Comparison of ENCODE assay signal across 39 cellular contexts in genomic region chr12:71970031-71970430, GRCh38. TPM values are rescaled to one million over a fixed set of nuclear protein-coding genes. Genes with fewer than 3 reads are reported as not detected.
"Had no signal": no experiment of that assay in that cellular context is flagged by ENCODE, and none has a peak within 500 bp of the region (broad histone marks: within the 10 kb centered on the region; RNA-seq: fewer than 3 reads in every experiment).

No MANE protein-coding gene starts in this region.

- DNase-seq: activated effector memory CD4-positive, alpha-beta T cell treated with anti-CD3 and anti-CD28 coated beads, Interleukin-2, amount 50 U/mL, for 16 hours; activated effector memory CD4-positive, alpha-beta T cell treated with Interleukin-2 at 50 U/mL for 16 hours; activated gamma-delta T cell; activated gamma-delta T cell treated with Interleukin-2 at 50 U/mL for 16 hours; activated naive CD4-positive, alpha-beta T cell; activated naive CD4-positive, alpha-beta T cell treated with anti-CD3 and anti-CD28 coated beads for 36 hours; activated naive CD4-positive, alpha-beta T cell treated with anti-CD3 and anti-CD28 coated beads, Interleukin-2, amount 10 ng/mL, durations not matched to agents 7 days and 5 days; activated naive CD4-positive, alpha-beta T cell treated with anti-CD3 and anti-CD28 coated beads, Interleukin-2, amount 50 U/mL, for 16 hours; activated naive CD4-positive, alpha-beta T cell treated with Interleukin-2 at 50 U/mL for 16 hours; activated naive CD8-positive, alpha-beta T cell treated with anti-CD3 and anti-CD28 coated beads for 36 hours; activated naive CD8-positive, alpha-beta T cell treated with anti-CD3 and anti-CD28 coated beads, Interleukin-2, amount 10 ng/mL, durations not matched to agents 7 days and 5 days; activated naive CD8-positive, alpha-beta T cell treated with anti-CD3 and anti-CD28 coated beads, Interleukin-2, amount 50 U/mL, for 24 hours; activated T-cell treated with anti-CD3 and anti-CD28 coated beads, Interleukin-2, amount 50 U/mL, for 1 hour; activated T-cell treated with anti-CD3 and anti-CD28 coated beads, Interleukin-2, amount 50 U/mL, for 24 hours; activated T-cell treated with anti-CD3 and anti-CD28 coated beads, Interleukin-2, amount 50 U/mL, for 4 hours; activated T-cell treated with anti-CD3 and anti-CD28 coated beads, Interleukin-2, amount 50 U/mL, for 48 hours; activated T-cell treated with anti-CD3 and anti-CD28 coated beads, Interleukin-2, amount 50 U/mL, for 72 hours; adrenal gland; amniotic stem cell; amygdala; anterior cingulate cortex; aorta; body of pancreas; brain microvascular endothelial cell; caudate nucleus; central memory CD4-positive, alpha-beta T cell; cerebellar nuclear complex had no signal

- H3K9me3 ChIP-seq: adrenal gland, ascending aorta, body of pancreas, breast epithelium had no signal

- FAIRE-seq: astrocyte, bronchial epithelial cell had no signal

- H3K36me3 ChIP-seq: adrenal gland, ascending aorta, brain microvascular endothelial cell, breast epithelium, cardiac muscle cell had no signal

- H3K27me3 ChIP-seq: adrenal gland, ascending aorta, body of pancreas, brain microvascular endothelial cell, breast epithelium, cardiac muscle cell had no signal

- ATAC-seq: activated naive CD4-positive, alpha-beta T cell treated with anti-CD3 and anti-CD28 coated beads, Interleukin-2, amount 50 U/mL, for 72 hours; activated naive CD8-positive, alpha-beta T cell treated with anti-CD3 and anti-CD28 coated beads, Interleukin-2, amount 50 U/mL, for 24 hours; activated T-cell treated with anti-CD3 and anti-CD28 coated beads, Interleukin-2, amount 50 U/mL, for 4 hours; activated T-cell treated with anti-CD3 and anti-CD28 coated beads, Interleukin-2, amount 50 U/mL, for 72 hours; activated T-helper 17 cell treated with anti-CD3 and anti-CD28 coated beads, Interleukin-2, amount 50 U/mL, for 72 hours; body of pancreas had no signal

- H3K4me3 ChIP-seq: adrenal gland, ascending aorta, body of pancreas, breast epithelium, cardiac muscle cell had no signal

- H3K27ac ChIP-seq: adrenal gland, ascending aorta, body of pancreas, brain microvascular endothelial cell, breast epithelium, cardiac muscle cell had no signal

- H3K4me1 ChIP-seq: adrenal gland, ascending aorta, body of pancreas, breast epithelium had no signal

RNA-seq across cellular contexts. Expression of gene TPH2, which starts 31.4 kb away (rescaled TPM):
- total RNA-seq: activated naive CD4-positive, alpha-beta T cell treated with anti-CD3 and anti-CD28 coated beads for 36 hours; activated naive CD4-positive, alpha-beta T cell treated with anti-CD3 and anti-CD28 coated beads, Interleukin-2, amount 50 U/mL, for 72 hours; activated naive CD8-positive, alpha-beta T cell treated with anti-CD3 and anti-CD28 coated beads for 36 hours; activated naive CD8-positive, alpha-beta T cell treated with anti-CD3 and anti-CD28 coated beads, Interleukin-2, amount 10 ng/mL, durations not matched to agents 7 days and 5 days; activated T-cell treated with anti-CD3 and anti-CD28 coated beads, Interleukin-2, amount 50 U/mL, for 4 hours; activated T-cell treated with anti-CD3 and anti-CD28 coated beads, Interleukin-2, amount 50 U/mL, for 72 hours; activated T-helper 1 cell treated with anti-CD3 and anti-CD28 coated beads, Interleukin-12 subunit alpha, Interleukin-12 subunit beta, Interleukin-2, Interleukin-4 antibody, amounts not matched to agents 30 ng/mL and 10 ng/mL and 1 ng/mL, durations not matched to agents 14 hours and 24 hours and 36 hours; activated T-helper 17 cell treated with anti-CD3 and anti-CD28 coated beads, Interleukin-2, amount 50 U/mL, for 72 hours; activated T-helper 2 cell treated with anti-CD3 and anti-CD28 coated beads, Interferon-gamma antibody, Interleukin-2, Interleukin-4, amounts not matched to agents 10 μg/mL and 5 μg/mL and 100 μg/mL, durations not matched to agents 14 hours and 24 hours and 36 hours; adrenal gland; aorta; ascending aorta; breast epithelium; bronchial epithelial cell; cardiac muscle cell; cardiac septum; chondrocyte had no signal
- polyA plus RNA-seq: adipose tissue, adrenal gland, aorta, cardiac muscle cell had no signal
